8 cellular contexts compared by ENCODE assay signal in genomic region chr5:159100022-159100927, GRCh38. TPM values are rescaled to one million over a fixed set of nuclear protein-coding genes. Genes with fewer than 3 reads are reported as not detected.
DNase-seq lines count a peak whose midpoint lies in the region; ATAC-seq and TF ChIP-seq lines count a peak whose summit lies in the region.

No MANE protein-coding gene starts in this region.

- POLR2A ChIA-PET in AG04450 (lab: Yijun Ruan, JAX), result no interaction called here

- 0 to 1% methylated on average over 15 to 58 of the region's 59 CpGs for WGBS in endodermal cell (ENCODE audit: insufficient coverage in 1 of 2, insufficient read length in 1 of 2), 2 experiments
- 0 to 1% methylated on average over 47 to 55 of the region's 59 CpGs for WGBS in mesodermal cell (ENCODE audit: insufficient coverage in 2 of 2), 2 experiments

- H3K4me1 ChIP-seq in endodermal cell (ENCODE audit: control insufficient read depth, insufficient read depth, low read length) (peaks cover 12% of the 10 kb centered on the region), mesodermal cell (ENCODE audit: control insufficient read depth, insufficient read depth, low read length, poor library complexity, severe bottlenecking) (peaks cover 20% of the 10 kb centered on the region)

- H3K4me1 Mint-ChIP-seq in endodermal cell, result peaks cover 32% of the 10 kb centered on the region

- peak; percentile 68 for DNase-seq in AG04450 (ENCODE audit: low read depth, low spot score)
- peak; percentile 94 for DNase-seq in NCI-H460 (ENCODE audit: extremely low read depth, low read depth)
- DNase-seq in activated CD8-positive, alpha-beta memory T cell treated with anti-CD3 and anti-CD28 coated beads for 48 hours (ENCODE audit: low read depth in 2 of 3, low spot score in 2 of 3), result peak; percentile 63 to 67 (median 66)
- peak; percentile 98 for DNase-seq in endodermal cell
- peak; percentile 61 for DNase-seq in stimulated activated CD8-positive, alpha-beta memory T cell treated with anti-CD3 and anti-CD28 coated beads, Interleukin-15, amount 100 ng/mL, for 24 hours (ENCODE audit: low read depth)

- H3K36me3 ChIP-seq in endodermal cell (ENCODE audit: control insufficient read depth, insufficient read depth, low read length), result no peaks in the 10 kb centered on the region
- no peaks in the 10 kb centered on the region for H3K36me3 ChIP-seq in mesodermal cell (ENCODE audit: control insufficient read depth, insufficient read depth, low read length)

- peaks cover 100% of the 10 kb centered on the region for H3K27me3 Mint-ChIP-seq in endodermal cell (ENCODE audit: insufficient read depth)

- CTCF ChIA-PET in AG04450 (lab: Charles Lee), result interaction anchor here (1.3 kb wide), 1 partner anchor 404 kb away, joined by 3 read pairs; no protein-coding TSS in a partner anchor

- no peak overlapping the region for H3K9ac ChIP-seq in endodermal cell (ENCODE audit: extremely low read depth, low read length, poor library complexity, severe bottlenecking)

- no peak overlapping the region for H3K27ac ChIP-seq in AG04450 (ENCODE audit: low read depth, low read length)
- H3K27ac ChIP-seq in endodermal cell (ENCODE audit: low read depth, low read length), result peak overlapping the region; percentile 83
- peak overlapping the region; percentile 68 for H3K27ac ChIP-seq in mesodermal cell (ENCODE audit: low read depth, low read length, severe bottlenecking)

- peak overlapping the region; percentile 60 for H3K4me3 Mint-ChIP-seq in endodermal cell

- no peaks in the 10 kb centered on the region for H3K36me3 Mint-ChIP-seq in endodermal cell (ENCODE audit: low read depth)

- H3K9me3 ChIP-seq in AG04450 (ENCODE audit: control insufficient read depth, insufficient read depth, low read length), result peaks cover 14% of the 10 kb centered on the region; the same call in 1 of the 2 replicates
- H3K9me3 ChIP-seq in endodermal cell (ENCODE audit: control insufficient read depth, low read length), result no peaks in the 10 kb centered on the region
- H3K9me3 ChIP-seq in mesodermal cell (ENCODE audit: control insufficient read depth, low read length), result no peaks in the 10 kb centered on the region

- peak overlapping the region; percentile 64 for H3K4me3 ChIP-seq in AG04450 (ENCODE audit: low read depth, low read length)
- H3K4me3 ChIP-seq in endodermal cell (ENCODE audit: low read length), result peak overlapping the region; percentile 76
- H3K4me3 ChIP-seq in mesodermal cell (ENCODE audit: extremely low read depth, insufficient read depth, low read length, poor library complexity, severe bottlenecking), result peak overlapping the region; percentile 48

- peak; percentile 60 for ATAC-seq in GM19023 (IDR thresholded peaks at IDR 0.05; ENCODE audit: unreplicated experiment)
- peak; percentile 59 for ATAC-seq in HG03159 (IDR thresholded peaks at IDR 0.05; ENCODE audit: unreplicated experiment)

- H3K9me3 Mint-ChIP-seq in endodermal cell, result no peaks in the 10 kb centered on the region

- H3K27ac Mint-ChIP-seq in endodermal cell, result peak overlapping the region; percentile 69

- H3K27me3 ChIP-seq in AG04450 (ENCODE audit: control insufficient read depth, insufficient read depth, low read length) (peaks cover 72% of the 10 kb centered on the region), endodermal cell (ENCODE audit: control insufficient read depth, insufficient read depth, low read length, poor library complexity, severe bottlenecking) (peaks cover 96% of the 10 kb centered on the region)

- no peak for TF ChIP-seq CTCF in AG04450 (IDR thresholded peaks at IDR 0.05; ENCODE audit: low read depth, low read length)
- TF ChIP-seq CTCF in endodermal cell (conservative IDR thresholded peaks at IDR 0.05), result no peak

RNA-seq across cellular contexts. Expression of gene EBF1, which starts 0.6 kb away (rescaled TPM):
- 0.51 and 0.79 TPM in 2 replicates for polyA plus RNA-seq in AG04450 (2011; rRNA removed)
- 2.0 and 3.2 TPM in 2 replicates for polyA minus RNA-seq in AG04450 (2011; rRNA and poly(A)+ RNA removed)
- total RNA-seq in NCI-H460 (2014; rRNA removed; shearing (Covaris generic)), result 7.0 and 7.2 TPM in 2 replicates
- polyA plus RNA-seq in NCI-H460 (2014; cell fraction: nucleus; rRNA removed), result 2.6 and 3.9 TPM in 2 replicates
- under 1 TPM in 1 of 2 donors, not detected in 1; 0.24 TPM for total RNA-seq in endodermal cell
- polyA plus RNA-seq in endodermal cell (2013, experiment 1 of 2), result 8.6 TPM
- 7.0 TPM for polyA plus RNA-seq in endodermal cell (2013, experiment 2 of 2)
- polyA plus RNA-seq in mesodermal cell (2013, experiment 1 of 2), result 3.5 TPM
- 2.7 TPM for polyA plus RNA-seq in mesodermal cell (2013, experiment 2 of 2)
